Comparison of ENCODE assay signal across 12 cellular contexts in the genomic region with DNA sequence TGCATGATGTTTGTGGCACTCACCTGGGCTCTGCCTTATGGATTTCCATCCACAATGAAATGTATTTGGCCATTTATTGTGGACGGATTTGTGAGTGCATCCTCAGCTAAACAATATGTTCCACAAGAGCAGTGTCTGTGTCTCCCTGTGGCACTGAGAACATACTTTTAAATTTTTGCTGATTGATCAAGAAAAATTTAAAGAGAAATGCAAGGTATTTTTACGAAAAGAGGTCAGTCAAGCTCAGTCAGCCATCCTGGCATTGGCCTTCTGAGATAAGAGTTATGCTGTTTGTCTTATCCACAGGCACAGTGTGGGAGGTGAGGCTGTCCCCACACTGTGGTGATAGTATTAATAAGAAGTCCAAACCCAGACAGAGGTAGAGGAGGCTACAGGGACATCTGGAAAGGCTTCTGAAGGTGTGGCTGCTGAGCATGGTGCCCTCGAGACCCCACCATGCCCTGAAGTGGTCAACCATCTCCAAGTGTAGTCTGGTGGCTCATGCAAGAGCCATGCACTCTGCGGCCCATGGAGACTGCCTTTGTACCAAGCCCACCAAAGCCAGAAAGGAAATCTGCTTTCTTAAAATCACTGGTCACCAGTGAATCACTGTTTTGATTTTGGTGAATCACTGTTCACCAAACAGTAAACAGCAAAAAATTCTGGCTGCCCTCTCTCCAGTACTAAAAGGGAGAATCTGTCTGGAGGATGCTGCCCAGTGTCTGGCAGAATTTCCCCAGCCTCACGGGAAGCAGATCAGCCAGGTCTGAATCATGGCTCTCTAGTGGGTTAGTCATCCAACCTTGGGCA. TPM values are rescaled to one million over a fixed set of nuclear protein-coding genes. Genes with fewer than 3 reads are reported as not detected.
DNase-seq lines count a peak whose midpoint lies in the region; ATAC-seq and TF ChIP-seq lines count a peak whose summit lies in the region.
"Had no signal": no experiment of that assay in that cellular context is flagged by ENCODE, and none has a peak within 500 bp of the region (broad histone marks: within the 10 kb centered on the region; RNA-seq: fewer than 3 reads in every experiment).

No MANE protein-coding gene starts in this region.

- peaks cover 71% of the 10 kb centered on the region for H3K79me2 ChIP-seq in SK-N-SH (ENCODE audit: insufficient read depth)

- peaks cover 5 to 28% of the 10 kb centered on the region in 2 experiments for H3K4me1 ChIP-seq in SK-N-SH (ENCODE audit: control insufficient read depth in 1 of 2, insufficient read depth in 2 of 2, low read depth in 1 of 2, low read length in 1 of 2)

- H3K36me3 ChIP-seq in SK-N-SH (replicated peaks in 1 of 2; ENCODE audit: control insufficient read depth in 1 of 2, insufficient read depth in 2 of 2, low read length in 1 of 2) = peaks cover 0 to 3% of the 10 kb centered on the region in 2 experiments

- ATAC-seq in HG03571 (IDR thresholded peaks at IDR 0.05; ENCODE audit: unreplicated experiment) (no peak), HG03175 (IDR thresholded peaks at IDR 0.05; ENCODE audit: unreplicated experiment) (no peak)
- ATAC-seq: left colon had no signal

- TF ChIP-seq RAD21 in SK-N-SH (IDR thresholded peaks at IDR 0.05; ENCODE audit: low read length) = no peak

- H3K9me3 ChIP-seq in SK-N-SH = no peaks in the 10 kb centered on the region

- no peak for TF ChIP-seq CTCF in SK-N-SH (IDR thresholded peaks at IDR 0.05)
- no peak for TF ChIP-seq CTCF in fibroblast of pulmonary artery (IDR thresholded peaks at IDR 0.05; ENCODE audit: low read length, missing control alignments)

- no peak overlapping the region for H2AFZ ChIP-seq in SK-N-SH (ENCODE audit: low read depth)

- H3F3A ChIP-seq in SK-N-SH (replicated peaks; ENCODE audit: insufficient read depth) = peaks cover 26% of the 10 kb centered on the region

- 51% methylated on average over 3 of the region's 5 CpGs for WGBS in SK-N-SH (ENCODE audit: low lambda C conversion rate)

- DNase-seq in GM04504 (ENCODE audit: low read depth) = peak; percentile 96
- no peak for DNase-seq in SK-N-SH
- DNase-seq in fibroblast of pulmonary artery (ENCODE audit: low read depth) = peak; percentile 95
- peak; percentile 94 for DNase-seq in skeletal muscle cell (ENCODE audit: low read depth)
- no peak for DNase-seq in anterior cingulate cortex (lab: John Stamatoyannopoulos, UW)
- no peak for DNase-seq in NOMO-1 (lab: John Stamatoyannopoulos, UW; ENCODE audit: unreplicated experiment in 2 of 2)
- DNase-seq: activated naive CD4-positive, alpha-beta T cell treated with Interleukin-2 at 50 U/mL for 16 hours; DMS53; effector memory CD4-positive, alpha-beta T cell; left colon had no signal

- POLR2A ChIA-PET in SK-N-SH (lab: Yijun Ruan, JAX) = no interaction called here

- no peaks in the 10 kb centered on the region for H3K9me2 ChIP-seq in SK-N-SH

- H4K20me1 ChIP-seq in SK-N-SH (ENCODE audit: insufficient read depth) = no peaks in the 10 kb centered on the region

- CTCF ChIA-PET in SK-N-SH (lab: Yijun Ruan, JAX) = interaction anchor here (1.1 kb wide), 1 partner anchor 150 kb away, joined by 3 read pairs; no protein-coding TSS in a partner anchor

- peak overlapping the region; percentile 71 for H3K4me2 ChIP-seq in SK-N-SH

- peak overlapping the region; percentile 51; the same call in 1 of the 2 replicates for H3K9ac ChIP-seq in SK-N-SH

- peak in 1 of 2 experiments; percentile 87; a peak in 2 of 4 replicates for TF ChIP-seq EP300 in SK-N-SH (IDR thresholded peaks at IDR 0.05; ENCODE audit: borderline replicate concordance in 1 of 2, low read depth in 1 of 2, low read length in 1 of 2)

- peak overlapping the region in 1 of 2 experiments; percentile 97; a peak in 3 of 4 replicates for H3K27ac ChIP-seq in SK-N-SH (ENCODE audit: low read depth in 2 of 2, low read length in 1 of 2)

- no peaks in the 10 kb centered on the region for H3K27me3 ChIP-seq in SK-N-SH (ENCODE audit: insufficient read depth)

- H3K4me3 ChIP-seq in SK-N-SH (ENCODE audit: low read depth in 2 of 2, low read length in 1 of 2) (no peak overlapping the region), fibroblast of pulmonary artery (replicated peaks; ENCODE audit: low read depth, low read length) (no peak overlapping the region), skeletal muscle cell (ENCODE audit: low read depth, low read length) (no peak overlapping the region)

TF ChIP-seq in SK-N-SH, 30 proteins besides CTCF, POLR2A, EP300 and RAD21 (continues in another document):
- TF ChIP-seq, protein P1, sequence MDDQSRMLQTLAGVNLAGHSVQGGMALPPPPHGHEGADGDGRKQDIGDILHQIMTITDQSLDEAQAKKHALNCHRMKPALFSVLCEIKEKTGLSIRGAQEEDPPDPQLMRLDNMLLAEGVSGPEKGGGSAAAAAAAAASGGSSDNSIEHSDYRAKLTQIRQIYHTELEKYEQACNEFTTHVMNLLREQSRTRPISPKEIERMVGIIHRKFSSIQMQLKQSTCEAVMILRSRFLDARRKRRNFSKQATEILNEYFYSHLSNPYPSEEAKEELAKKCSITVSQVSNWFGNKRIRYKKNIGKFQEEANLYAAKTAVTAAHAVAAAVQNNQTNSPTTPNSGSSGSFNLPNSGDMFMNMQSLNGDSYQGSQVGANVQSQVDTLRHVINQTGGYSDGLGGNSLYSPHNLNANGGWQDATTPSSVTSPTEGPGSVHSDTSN (IDR thresholded peaks at IDR 0.05) = peak; percentile 81
- TF ChIP-seq EZH2phosphoT487 (IDR thresholded peaks at IDR 0.05; ENCODE audit: borderline replicate concordance, low read depth) (no peak), TCF12 (IDR thresholded peaks at IDR 0.05) (peak; percentile 95), FOSL2 (IDR thresholded peaks at IDR 0.05; ENCODE audit: borderline replicate concordance, low read depth) (peak; percentile 96), SMC3 (IDR thresholded peaks at IDR 0.05; ENCODE audit: low read depth, low read length) (no peak), GATA2 (CRISPR knock-in tag; IDR thresholded peaks at IDR 0.05) (no peak), TEAD4 (IDR thresholded peaks at IDR 0.05; ENCODE audit: borderline replicate concordance, insufficient read depth) (peak; percentile 67; the same call in 1 of the 2 replicates), TAF1 (IDR thresholded peaks at IDR 0.05; ENCODE audit: borderline replicate concordance, low read depth, low read length) (no peak), FOXJ3 (CRISPR knock-in tag; IDR thresholded peaks at IDR 0.05) (no peak), FOXM1 (IDR thresholded peaks at IDR 0.05; ENCODE audit: low read depth) (no peak; the same call in 1 of the 2 replicates), NRF1 (IDR thresholded peaks at IDR 0.05; ENCODE audit: low read depth, low read length) (no peak), POLR2AphosphoS5 (IDR thresholded peaks at IDR 0.05; ENCODE audit: low read depth, low read length) (0 out of 2 replicates have a peak, but pooled peaks have one; percentile 57), RCOR1 (IDR thresholded peaks at IDR 0.05; ENCODE audit: low read length) (no peak), RFX5 (IDR thresholded peaks at IDR 0.05; ENCODE audit: low read length) (no peak), ELF1 (IDR thresholded peaks at IDR 0.05) (0 out of 2 replicates have a peak, but pooled peaks have one; percentile 21), GABPA (IDR thresholded peaks at IDR 0.05; ENCODE audit: low read depth) (no peak; the same call in 1 of the 2 replicates), YY1 (IDR thresholded peaks at IDR 0.05; ENCODE audit: low read depth) (no peak), JUND (IDR thresholded peaks at IDR 0.05) (peak; percentile 95), NFIC (IDR thresholded peaks at IDR 0.05; ENCODE audit: borderline replicate concordance) (peak; percentile 85)
- TF ChIP-seq, protein P2, sequence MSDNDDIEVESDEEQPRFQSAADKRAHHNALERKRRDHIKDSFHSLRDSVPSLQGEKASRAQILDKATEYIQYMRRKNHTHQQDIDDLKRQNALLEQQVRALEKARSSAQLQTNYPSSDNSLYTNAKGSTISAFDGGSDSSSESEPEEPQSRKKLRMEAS (IDR thresholded peaks at IDR 0.05; ENCODE audit: low read depth) = peak; percentile 50; the same call in 1 of the 2 replicates
- TF ChIP-seq, protein P3, sequence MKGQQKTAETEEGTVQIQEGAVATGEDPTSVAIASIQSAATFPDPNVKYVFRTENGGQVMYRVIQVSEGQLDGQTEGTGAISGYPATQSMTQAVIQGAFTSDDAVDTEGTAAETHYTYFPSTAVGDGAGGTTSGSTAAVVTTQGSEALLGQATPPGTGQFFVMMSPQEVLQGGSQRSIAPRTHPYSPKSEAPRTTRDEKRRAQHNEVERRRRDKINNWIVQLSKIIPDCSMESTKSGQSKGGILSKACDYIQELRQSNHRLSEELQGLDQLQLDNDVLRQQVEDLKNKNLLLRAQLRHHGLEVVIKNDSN (IDR thresholded peaks at IDR 0.05; ENCODE audit: borderline replicate concordance, low read depth) = no peak
- TF ChIP-seq, protein P4, sequence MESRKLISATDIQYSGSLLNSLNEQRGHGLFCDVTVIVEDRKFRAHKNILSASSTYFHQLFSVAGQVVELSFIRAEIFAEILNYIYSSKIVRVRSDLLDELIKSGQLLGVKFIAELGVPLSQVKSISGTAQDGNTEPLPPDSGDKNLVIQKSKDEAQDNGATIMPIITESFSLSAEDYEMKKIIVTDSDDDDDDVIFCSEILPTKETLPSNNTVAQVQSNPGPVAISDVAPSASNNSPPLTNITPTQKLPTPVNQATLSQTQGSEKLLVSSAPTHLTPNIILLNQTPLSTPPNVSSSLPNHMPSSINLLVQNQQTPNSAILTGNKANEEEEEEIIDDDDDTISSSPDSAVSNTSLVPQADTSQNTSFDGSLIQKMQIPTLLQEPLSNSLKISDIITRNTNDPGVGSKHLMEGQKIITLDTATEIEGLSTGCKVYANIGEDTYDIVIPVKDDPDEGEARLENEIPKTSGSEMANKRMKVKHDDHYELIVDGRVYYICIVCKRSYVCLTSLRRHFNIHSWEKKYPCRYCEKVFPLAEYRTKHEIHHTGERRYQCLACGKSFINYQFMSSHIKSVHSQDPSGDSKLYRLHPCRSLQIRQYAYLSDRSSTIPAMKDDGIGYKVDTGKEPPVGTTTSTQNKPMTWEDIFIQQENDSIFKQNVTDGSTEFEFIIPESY (IDR thresholded peaks at IDR 0.05; ENCODE audit: borderline replicate concordance, low read depth) = 0 out of 2 replicates have a peak, but pooled peaks have one; percentile 30
- TF ChIP-seq, protein P5, sequence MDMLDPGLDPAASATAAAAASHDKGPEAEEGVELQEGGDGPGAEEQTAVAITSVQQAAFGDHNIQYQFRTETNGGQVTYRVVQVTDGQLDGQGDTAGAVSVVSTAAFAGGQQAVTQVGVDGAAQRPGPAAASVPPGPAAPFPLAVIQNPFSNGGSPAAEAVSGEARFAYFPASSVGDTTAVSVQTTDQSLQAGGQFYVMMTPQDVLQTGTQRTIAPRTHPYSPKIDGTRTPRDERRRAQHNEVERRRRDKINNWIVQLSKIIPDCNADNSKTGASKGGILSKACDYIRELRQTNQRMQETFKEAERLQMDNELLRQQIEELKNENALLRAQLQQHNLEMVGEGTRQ (IDR thresholded peaks at IDR 0.05; ENCODE audit: borderline replicate concordance, low read depth, low read length) = no peak

RNA-seq across cellular contexts. Expression of a gene that starts 28.8 kb away (rescaled TPM):
- polyA plus RNA-seq in SK-N-SH (2012; rRNA removed) = 9.1 and 11.3 TPM in 2 replicates
- polyA plus RNA-seq in SK-N-SH (2012; cell fraction: cytosol; rRNA removed) = 12.0 and 15.4 TPM in 2 replicates
- polyA plus RNA-seq in SK-N-SH (2012; cell fraction: nucleus; rRNA removed) = 4.8 and 8.7 TPM in 2 replicates

Comparison
In these comparisons a context has a peak if more than half of its experiments do, and no peak if none do; other contexts are left out.
1. DNase-seq: peak in GM04504 (single experiment), fibroblast of pulmonary artery (single experiment) and skeletal muscle cell (single experiment); none in SK-N-SH (single experiment), anterior cingulate cortex (0 of 58) and NOMO-1 (0 of 2).